1 cellular context compared by ENCODE assay signal in the genomic region with DNA sequence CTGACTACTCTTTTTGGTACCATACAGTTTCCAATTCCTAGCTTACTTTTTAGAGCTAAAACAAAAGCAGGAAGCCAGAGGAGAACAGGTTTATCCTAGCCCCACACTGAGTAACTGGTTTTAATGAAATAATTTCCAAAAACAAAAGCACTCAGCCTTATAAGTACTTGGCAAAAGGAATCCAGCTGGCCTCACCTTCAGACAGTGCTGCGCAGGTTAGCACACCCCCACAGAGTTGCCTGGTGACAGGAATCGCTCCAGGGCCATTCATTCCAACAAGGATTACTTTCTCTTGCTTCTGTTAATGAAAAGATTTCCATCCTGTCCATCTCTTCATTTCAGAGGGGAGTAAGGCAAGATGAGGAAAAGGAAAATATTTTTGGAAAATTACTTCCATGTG.
A peak's percentile ranks its signal among the peaks of the same experiment; 100 is the strongest.
TF ChIP-seq lines count a peak whose summit lies in the region.

No MANE protein-coding gene starts in this region.

TF ChIP-seq in HepG2, 621 proteins besides CTCF, POLR2A, EP300 and RAD21 (continued from another document):
- TF ChIP-seq, protein P1, sequence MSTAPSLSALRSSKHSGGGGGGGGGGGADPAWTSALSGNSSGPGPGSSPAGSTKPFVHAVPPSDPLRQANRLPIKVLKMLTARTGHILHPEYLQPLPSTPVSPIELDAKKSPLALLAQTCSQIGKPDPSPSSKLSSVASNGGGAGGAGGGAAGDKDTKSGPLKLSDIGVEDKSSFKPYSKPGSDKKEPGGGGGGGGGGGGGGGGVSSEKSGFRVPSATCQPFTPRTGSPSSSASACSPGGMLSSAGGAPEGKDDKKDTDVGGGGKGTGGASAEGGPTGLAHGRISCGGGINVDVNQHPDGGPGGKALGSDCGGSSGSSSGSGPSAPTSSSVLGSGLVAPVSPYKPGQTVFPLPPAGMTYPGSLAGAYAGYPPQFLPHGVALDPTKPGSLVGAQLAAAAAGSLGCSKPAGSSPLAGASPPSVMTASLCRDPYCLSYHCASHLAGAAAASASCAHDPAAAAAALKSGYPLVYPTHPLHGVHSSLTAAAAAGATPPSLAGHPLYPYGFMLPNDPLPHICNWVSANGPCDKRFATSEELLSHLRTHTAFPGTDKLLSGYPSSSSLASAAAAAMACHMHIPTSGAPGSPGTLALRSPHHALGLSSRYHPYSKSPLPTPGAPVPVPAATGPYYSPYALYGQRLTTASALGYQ (CRISPR knock-in tag; IDR thresholded peaks at IDR 0.05): 0 out of 2 replicates have a peak, but pooled peaks have one; percentile 30
- TF ChIP-seq ONECUT2 (CRISPR knock-in tag; IDR thresholded peaks at IDR 0.05): no peak
- TF ChIP-seq MEF2D (CRISPR knock-in tag; IDR thresholded peaks at IDR 0.05): no peak
- no peak for TF ChIP-seq PCBP1 (IDR thresholded peaks at IDR 0.05; ENCODE audit: borderline replicate concordance, low read depth, low read length)
- TF ChIP-seq ZNF607 (CRISPR knock-in tag; IDR thresholded peaks at IDR 0.05; ENCODE audit: borderline replicate concordance): no peak
